In the genomic region with DNA sequence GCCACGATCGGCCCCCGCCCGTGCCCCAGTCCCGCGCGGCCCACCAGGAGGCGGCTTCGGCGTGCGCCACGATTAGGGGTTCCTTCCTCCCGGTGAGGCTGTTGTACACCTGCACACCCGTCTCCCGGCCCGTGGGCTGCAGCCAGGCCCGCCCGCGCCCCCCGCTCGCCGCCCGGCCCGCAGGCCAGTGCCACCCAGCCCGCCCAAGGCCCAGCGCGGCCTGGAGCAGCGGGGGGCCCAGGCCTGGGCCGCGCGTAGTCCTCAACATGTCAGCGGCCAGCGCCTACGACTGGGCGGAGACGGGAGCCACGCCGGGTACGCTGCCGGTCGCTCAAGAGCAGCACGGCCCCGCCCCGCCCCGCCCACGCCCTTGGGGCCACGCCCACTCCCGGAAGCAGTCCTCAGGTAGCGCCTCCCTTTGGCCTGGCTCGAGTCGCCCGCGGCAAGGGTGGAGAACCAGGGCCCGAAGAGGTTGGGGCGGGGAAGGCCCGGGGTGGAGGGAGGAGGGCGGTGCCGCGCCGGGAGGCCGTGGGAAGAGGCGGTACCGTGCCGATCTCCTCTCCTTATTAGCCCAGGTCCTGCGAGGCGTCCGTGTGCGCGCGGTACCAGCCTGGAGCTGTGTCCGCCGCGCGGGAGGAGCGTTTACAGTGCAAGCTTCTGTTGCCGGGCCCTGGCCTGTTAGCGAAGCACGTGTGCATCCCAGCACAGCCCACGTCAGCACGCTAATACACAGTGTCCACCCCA, we compare ENCODE assay signal across 8 cellular contexts. TPM values are rescaled to one million over a fixed set of nuclear protein-coding genes. Genes with fewer than 3 reads are reported as not detected.
A peak's percentile ranks its signal among the peaks of the same experiment; 100 is the strongest.
DNase-seq lines count a peak whose midpoint lies in the region; ATAC-seq, FAIRE-seq and TF ChIP-seq lines count a peak whose summit lies in the region.

A gene with protein sequence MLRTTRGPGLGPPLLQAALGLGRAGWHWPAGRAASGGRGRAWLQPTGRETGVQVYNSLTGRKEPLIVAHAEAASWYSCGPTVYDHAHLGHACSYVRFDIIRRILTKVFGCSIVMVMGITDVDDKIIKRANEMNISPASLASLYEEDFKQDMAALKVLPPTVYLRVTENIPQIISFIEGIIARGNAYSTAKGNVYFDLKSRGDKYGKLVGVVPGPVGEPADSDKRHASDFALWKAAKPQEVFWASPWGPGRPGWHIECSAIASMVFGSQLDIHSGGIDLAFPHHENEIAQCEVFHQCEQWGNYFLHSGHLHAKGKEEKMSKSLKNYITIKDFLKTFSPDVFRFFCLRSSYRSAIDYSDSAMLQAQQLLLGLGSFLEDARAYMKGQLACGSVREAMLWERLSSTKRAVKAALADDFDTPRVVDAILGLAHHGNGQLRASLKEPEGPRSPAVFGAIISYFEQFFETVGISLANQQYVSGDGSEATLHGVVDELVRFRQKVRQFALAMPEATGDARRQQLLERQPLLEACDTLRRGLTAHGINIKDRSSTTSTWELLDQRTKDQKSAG (minus strand): TSS at position 291 of the 744 bp plus-strand sequence. CDS start 23 bp downstream, at position 268.

- peak; percentile 63 for FAIRE-seq in keratinocyte (lab: Jason Lieb, UNC)

- H2AFZ ChIP-seq in keratinocyte (ENCODE audit: control insufficient read depth, low read length): peak within 1 kb of the TSS; percentile 94

- H3K27ac ChIP-seq in keratinocyte (ENCODE audit: control insufficient read depth, insufficient read depth, low read length): peak within 1 kb of the TSS; percentile 100

- peaks cover 8% of the 10 kb centered on the region for H3K9me1 ChIP-seq in keratinocyte (ENCODE audit: control insufficient read depth, extremely low read depth, insufficient read depth, low read length)

- no peaks in the 10 kb centered on the region for H3K9me3 ChIP-seq in keratinocyte (ENCODE audit: control insufficient read depth, low read depth, low read length)

- dilution Hi-C loops in keratinocyte (cut with MboI; ENCODE audit: extremely low pct_ligation_motif_present, low sequenced_read_pairs): no loop called here

- peak within 1 kb of the TSS; percentile 56 to 98 (median 91) for H3K4me3 ChIP-seq in keratinocyte (ENCODE audit: control insufficient read depth in 2 of 3, extremely low read depth in 1 of 3, insufficient read depth in 2 of 3, low read depth in 1 of 3, low read length in 3 of 3)

- H3K79me2 ChIP-seq in keratinocyte (ENCODE audit: control insufficient read depth, insufficient read depth, low read length): peaks cover 34% of the 10 kb centered on the region

- peak in 2 of 3 experiments; percentile 0 to 4 for TF ChIP-seq CTCF in keratinocyte (optimal IDR thresholded peaks at IDR 0.05 in 1 of 3, IDR thresholded peaks at IDR 0.05 in 1 of 3, conservative IDR thresholded peaks at IDR 0.05 in 1 of 3; ENCODE audit: extremely low read depth in 1 of 3, insufficient read depth in 2 of 3, low read length in 3 of 3)

- peak; percentile 80 for TF ChIP-seq POLR2A in GM19193 (IDR thresholded peaks at IDR 0.05; ENCODE audit: extremely low read depth, insufficient read depth, insufficient read length)

- H3K4me2 ChIP-seq in keratinocyte (ENCODE audit: control insufficient read depth, extremely low read depth, insufficient read depth, low read depth, low read length): peak within 1 kb of the TSS; percentile 100

- DNase-seq in Ammon's horn (ENCODE audit: low spot score) (peak; percentile 97), NCI-H510A (lab: John Stamatoyannopoulos, UW) (peak; percentile 94), cerebellar cortex (ENCODE audit: low spot score) (peak; percentile 97), keratinocyte (ENCODE audit: low read depth, low spot score) (peak; percentile 71)
- DNase-seq in activated CD4-positive, CD25-positive, alpha-beta regulatory T cell treated with anti-CD3 and anti-CD28 coated beads, Interleukin-2, amount 50 U/mL, for 72 hours: peak; percentile 89
- peak; percentile 85 to 91 for DNase-seq in stimulated activated CD4-positive, alpha-beta T cell treated with anti-CD3 and anti-CD28 coated beads, Interleukin-15, amount 100 ng/mL, for 1 hour (ENCODE audit: low read depth in 1 of 2, low spot score in 1 of 2)

- no peaks in the 10 kb centered on the region for H3K27me3 ChIP-seq in keratinocyte (ENCODE audit: control insufficient read depth, extremely low read depth, insufficient read depth, low read length)

- peak; percentile 96 for ATAC-seq in HG03432 (IDR thresholded peaks at IDR 0.05; ENCODE audit: unreplicated experiment)

- peak within 1 kb of the TSS; percentile 99 for H3K9ac ChIP-seq in keratinocyte (ENCODE audit: control insufficient read depth, extremely low read depth, insufficient read depth, low read length)

- peaks cover 12 to 13% of the 10 kb centered on the region in 2 experiments for H3K36me3 ChIP-seq in keratinocyte (ENCODE audit: control insufficient read depth in 2 of 2, extremely low read depth in 1 of 2, insufficient read depth in 2 of 2, low read length in 2 of 2)

- H4K20me1 ChIP-seq in keratinocyte (ENCODE audit: control insufficient read depth, extremely low read depth, insufficient read depth, low read length): no peaks in the 10 kb centered on the region

- peaks cover 18% of the 10 kb centered on the region for H3K4me1 ChIP-seq in keratinocyte (ENCODE audit: control insufficient read depth, extremely low read depth, insufficient read depth, low read length)

RNA-seq across cellular contexts. Expression of the gene that starts here (rescaled TPM):
- polyA plus RNA-seq in keratinocyte: 67.8 to 94.5 TPM (median 90.0 TPM) in 3 replicates
- polyA plus RNA-seq in keratinocyte (2011; ENCODE audit: low read depth): 63.1 TPM
- 63.5 and 91.6 TPM in 2 replicates for polyA plus RNA-seq in keratinocyte (2011; cell fraction: cytosol; rRNA removed)
- 124 and 139 TPM in 2 replicates for polyA plus RNA-seq in keratinocyte (2011; cell fraction: nucleus; rRNA removed)
- 59.4 and 67.4 TPM in 2 replicates for polyA plus RNA-seq in keratinocyte (2012; ENCODE audit: low replicate concordance)
- polyA minus RNA-seq in keratinocyte: 36.6 to 53.4 TPM (median 53.0 TPM) in 3 replicates
- 65.6 TPM for polyA minus RNA-seq in keratinocyte (2011; cell fraction: cytosol; rRNA and poly(A)+ RNA removed)
- 53.6 and 64.5 TPM in 2 replicates for polyA minus RNA-seq in keratinocyte (2011; cell fraction: nucleus; rRNA and poly(A)+ RNA removed)

Comparison
In these comparisons a context has a peak if more than half of its experiments do, and no peak if none do; other contexts are left out.
1. Peak in every context shown above with its lines: DNase-seq, ATAC-seq, H3K4me3 ChIP-seq and H3K27ac ChIP-seq.